14 cellular contexts compared by ENCODE assay signal in genomic region chr7:132380065-132380464, GRCh38.
A peak's percentile ranks its signal among the peaks of the same experiment; 100 is the strongest.
DNase-seq lines count a peak whose midpoint lies in the region; ATAC-seq and TF ChIP-seq lines count a peak whose summit lies in the region.
"Had no signal": no experiment of that assay in that cellular context is flagged by ENCODE, and none has a peak within 500 bp of the region (broad histone marks: within the 10 kb centered on the region; RNA-seq: fewer than 3 reads in every experiment).

No MANE protein-coding gene starts in this region.

- peak overlapping the region; percentile 36 for H3K27ac ChIP-seq in hepatocyte
- H3K27ac ChIP-seq: dorsolateral prefrontal cortex, thyroid gland had no signal

- peak overlapping the region; percentile 48 for H3K27ac Mint-ChIP-seq in osteocyte (ENCODE audit: unreplicated experiment)
- H3K27ac Mint-ChIP-seq: activated naive CD8-positive, alpha-beta T cell treated with anti-CD3 and anti-CD28 coated beads, Interleukin-2, amount 50 U/mL, for 24 hours had no signal

- H3K36me3 Mint-ChIP-seq in osteocyte (ENCODE audit: unreplicated experiment), result no peaks in the 10 kb centered on the region

- WGBS in hepatocyte (ENCODE audit: low lambda C conversion rate, missing lambda C conversion rate), result 25% methylated on average over 3 of the region's 3 CpGs

- no peak overlapping the region for H3K4me3 Mint-ChIP-seq in osteocyte (ENCODE audit: unreplicated experiment)
- H3K4me3 Mint-ChIP-seq: activated naive CD8-positive, alpha-beta T cell treated with anti-CD3 and anti-CD28 coated beads, Interleukin-2, amount 50 U/mL, for 24 hours had no signal

- H3K4me1 ChIP-seq in hepatocyte (ENCODE audit: insufficient read depth), result peaks cover 55% of the 10 kb centered on the region

- no peaks in the 10 kb centered on the region for H3K27me3 Mint-ChIP-seq in osteocyte (ENCODE audit: unreplicated experiment)

- H3K9me2 ChIP-seq in hepatocyte (replicated peaks; ENCODE audit: insufficient read depth), result no peaks in the 10 kb centered on the region

- H3K4me2 ChIP-seq in hepatocyte, result peak overlapping the region; percentile 14

- no peaks in the 10 kb centered on the region for H3K9me3 Mint-ChIP-seq in osteocyte (ENCODE audit: unreplicated experiment)
- H3K9me3 Mint-ChIP-seq: activated naive CD8-positive, alpha-beta T cell treated with anti-CD3 and anti-CD28 coated beads, Interleukin-2, amount 50 U/mL, for 24 hours had no signal

- H3K4me3 ChIP-seq in AG09309 (ENCODE audit: control insufficient read depth, low read depth, low read length), result no peak overlapping the region
- no peak overlapping the region for H3K4me3 ChIP-seq in hepatocyte
- H3K4me3 ChIP-seq: dorsolateral prefrontal cortex, skin epidermis, thyroid gland had no signal

- TF ChIP-seq CTCF in AG09309 (IDR thresholded peaks at IDR 0.05; ENCODE audit: control insufficient read depth, insufficient read depth, low read depth, low read length, missing control alignments) (no peak), hepatocyte (IDR thresholded peaks at IDR 0.05; ENCODE audit: poor library complexity) (no peak), osteocyte (IDR thresholded peaks at IDR 0.05) (peak; percentile 22)

- no peak for ATAC-seq in GM21528 (IDR thresholded peaks at IDR 0.05; ENCODE audit: low FRiP score, unreplicated experiment)
- ATAC-seq in GM21825 (IDR thresholded peaks at IDR 0.05; ENCODE audit: unreplicated experiment), result no peak
- ATAC-seq: activated naive CD8-positive, alpha-beta T cell treated with anti-CD3 and anti-CD28 coated beads, Interleukin-2, amount 50 U/mL, for 24 hours had no signal

- no peaks in the 10 kb centered on the region for H3K36me3 ChIP-seq in hepatocyte (replicated peaks; ENCODE audit: insufficient read depth, low read depth)
- H3K36me3 ChIP-seq: thyroid gland had no signal

- no peaks in the 10 kb centered on the region for H3K79me2 ChIP-seq in hepatocyte

- H3K27me3 ChIP-seq in hepatocyte, result no peaks in the 10 kb centered on the region
- H3K27me3 ChIP-seq: thyroid gland had no signal

- no peak overlapping the region for H2AFZ ChIP-seq in hepatocyte

- no peaks in the 10 kb centered on the region for H3K9me3 ChIP-seq in hepatocyte (ENCODE audit: low read depth)
- H3K9me3 ChIP-seq: thyroid gland had no signal

- DNase-seq in AG09309 (ENCODE audit: low read depth) (peak; percentile 73), astrocyte of the hippocampus (ENCODE audit: low read depth, low spot score) (peak; percentile 39), hepatocyte (ENCODE audit: low spot score) (peak; percentile 64), osteocyte (ENCODE audit: extremely low spot score, unreplicated experiment) (no peak), kidney glomerular epithelial cell (lab: John Stamatoyannopoulos, UW) (no peak), NCI-H510A treated with DMSO at 0.1 percent for 48 hours (lab: John Stamatoyannopoulos, UW) (no peak)
- DNase-seq: activated CD8-positive, alpha-beta memory T cell treated with anti-CD3 and anti-CD28 coated beads, Interleukin-2, amount 50 U/mL, for 4 hours; activated naive CD8-positive, alpha-beta T cell treated with anti-CD3 and anti-CD28 coated beads, Interleukin-2, amount 50 U/mL, for 24 hours; dorsolateral prefrontal cortex; NCI-H510A; thyroid gland had no signal

- peaks cover 61% of the 10 kb centered on the region for H3K4me1 Mint-ChIP-seq in osteocyte (ENCODE audit: unreplicated experiment)
- H3K4me1 Mint-ChIP-seq: activated naive CD8-positive, alpha-beta T cell treated with anti-CD3 and anti-CD28 coated beads, Interleukin-2, amount 50 U/mL, for 24 hours had no signal

- H4K20me1 ChIP-seq in hepatocyte (ENCODE audit: insufficient read depth, poor library complexity, severe bottlenecking), result no peaks in the 10 kb centered on the region

Comparison
In these comparisons a context has a peak if more than half of its experiments do, and no peak if none do; other contexts are left out.
1. DNase-seq: peak in AG09309 (single experiment), astrocyte of the hippocampus (single experiment) and hepatocyte (single experiment); none in osteocyte (single experiment), kidney glomerular epithelial cell (single experiment) and NCI-H510A treated with DMSO at 0.1 percent for 48 hours (single experiment).